ENCODE assay signal across 8 cellular contexts in the genomic region with DNA sequence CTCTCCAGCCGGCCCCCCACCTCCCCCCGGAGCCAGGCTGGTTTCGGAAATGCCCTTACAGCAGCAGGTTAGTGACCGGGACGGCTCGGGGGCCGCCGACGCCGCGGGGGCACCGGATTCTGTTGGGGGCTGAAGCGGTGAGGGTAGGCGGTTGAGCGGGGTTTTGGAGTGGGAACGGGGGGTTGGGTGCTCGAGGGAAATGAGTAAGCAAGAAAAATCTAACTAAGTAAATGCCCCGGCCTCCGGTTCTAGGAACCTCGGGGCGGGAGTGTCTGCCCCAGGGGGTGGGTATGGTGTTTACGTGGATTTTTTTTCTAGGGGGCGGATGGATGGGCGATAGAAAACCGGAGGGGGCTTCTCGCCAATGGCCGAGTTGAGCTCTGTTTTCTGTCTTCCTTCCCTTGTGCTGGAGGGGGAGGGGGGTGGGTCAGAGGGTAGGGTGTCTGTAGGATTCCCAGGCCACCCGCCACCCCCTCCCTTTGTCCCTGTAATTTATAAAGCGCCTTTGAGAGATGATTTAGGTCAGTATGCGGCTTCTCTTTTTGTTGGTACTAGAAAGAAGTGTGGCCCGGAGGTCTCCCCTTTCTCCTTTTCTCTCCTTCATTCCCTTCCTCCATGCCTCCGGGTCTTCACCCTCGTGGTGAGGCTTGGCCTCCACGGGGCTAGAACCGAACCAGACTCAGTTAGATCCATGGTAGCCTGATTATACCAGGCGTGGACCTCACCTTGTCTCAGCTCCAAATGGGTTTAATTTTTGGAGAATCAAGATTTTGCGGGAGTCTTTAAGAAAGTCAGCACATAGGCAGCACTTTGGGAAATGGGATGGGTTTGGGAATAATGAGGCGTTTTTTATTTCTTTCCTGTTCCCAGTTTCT. TPM values are rescaled to one million over a fixed set of nuclear protein-coding genes. Genes with fewer than 3 reads are reported as not detected.
DNase-seq lines count a peak whose midpoint lies in the region; ATAC-seq, FAIRE-seq and TF ChIP-seq lines count a peak whose summit lies in the region.

No MANE protein-coding gene starts in this region.

- intact Hi-C loops in mammary epithelial cell (cut with micrococcal nuclease): loop anchor here (1.0 to 10.0 kb wide), 5 partner anchors 113 to 1463 kb away; a partner anchor contains a TSS
- intact Hi-C loops in HepG2 (cut with micrococcal nuclease; ENCODE audit: unreplicated experiment): loop anchor here (1.0 to 10.0 kb wide), 3 partner anchors 23 to 599 kb away; no protein-coding TSS in a partner anchor

- peak overlapping the region; percentile 93 to 100 (median 99) for H3K27ac ChIP-seq in BLaER1 treated with 17β-estradiol and CSF1 and Interleukin-3, amounts not matched to agents 10 nM and 100 nM
- H3K27ac ChIP-seq in GM23248 (peak overlapping the region; percentile 89), mammary epithelial cell (ENCODE audit: insufficient read depth, low read depth, low read length) (peak overlapping the region; percentile 93), HepG2 (ENCODE audit: extremely low read length, insufficient read depth, low read length) (peak overlapping the region; percentile 93)

- CTCF ChIA-PET in mammary epithelial cell (lab: Charles Lee; ENCODE audit: low non-redundant PET) (interaction anchor here (0.6 to 0.7 kb wide), 2 partner anchors 61 to 192 kb away, joined by 3 read pairs; a partner anchor contains a TSS), HepG2 (lab: Yijun Ruan, JAX; ENCODE audit: low intra/inter-chr PET ratio, low total read pairs) (interaction anchor here (1.0 to 2.7 kb wide), 2 partner anchors 112 to 124 kb away, joined by 4 to 24 read pairs; no protein-coding TSS in a partner anchor)

- H3F3A ChIP-seq in GM23248 (ENCODE audit: insufficient read depth): peaks cover 7% of the 10 kb centered on the region; the same call in 1 of the 2 replicates

- H3K9ac ChIP-seq in BLaER1 treated with 17β-estradiol and CSF1 and Interleukin-3, amounts not matched to agents 10 nM and 100 nM: peak overlapping the region; percentile 94 to 100 (median 99)
- H3K9ac ChIP-seq in GM23248: peak overlapping the region; percentile 91
- H3K9ac ChIP-seq in mammary epithelial cell (ENCODE audit: insufficient read depth, low read length): peak overlapping the region; percentile 97
- H3K9ac ChIP-seq in HepG2 (ENCODE audit: insufficient read depth, low read depth, low read length): peak overlapping the region; percentile 88

- POLR2A ChIA-PET in HepG2 (lab: Yijun Ruan, JAX): interaction anchor here (1.3 to 1.8 kb wide), 3 partner anchors 22 to 130 kb away, joined by 3 to 7 read pairs (median 3); a partner anchor contains a TSS

- H3K27me3 ChIP-seq in BLaER1 treated with 17β-estradiol and CSF1 and Interleukin-3, amounts not matched to agents 10 nM and 100 nM: no peaks in the 10 kb centered on the region
- H3K27me3 ChIP-seq in GM23248 (replicated peaks; ENCODE audit: insufficient read depth) (no peaks in the 10 kb centered on the region), mammary epithelial cell (ENCODE audit: insufficient read depth, low read length) (no peaks in the 10 kb centered on the region), HepG2 (ENCODE audit: control insufficient read depth in 1 of 2, insufficient read depth in 2 of 2, low read length in 2 of 2) (no peaks in the 10 kb centered on the region; a peak in 1 of 5 replicates)

- H3K4me1 ChIP-seq in BLaER1 treated with 17β-estradiol and CSF1 and Interleukin-3, amounts not matched to agents 10 nM and 100 nM: peaks cover 45 to 58% (median 51%) of the 10 kb centered on the region in 10 experiments
- H3K4me1 ChIP-seq in GM23248 (ENCODE audit: insufficient read depth): peaks cover 5% of the 10 kb centered on the region; the same call in 1 of the 2 replicates
- peaks cover 4% of the 10 kb centered on the region for H3K4me1 ChIP-seq in mammary epithelial cell (ENCODE audit: insufficient read depth, low read length)
- H3K4me1 ChIP-seq in HepG2 (ENCODE audit: insufficient read depth, low read length): peaks cover 25% of the 10 kb centered on the region; the same call in 1 of the 2 replicates

- peaks cover 43 to 49% (median 45%) of the 10 kb centered on the region in 11 experiments for H4K20me1 ChIP-seq in BLaER1 treated with 17β-estradiol and CSF1 and Interleukin-3, amounts not matched to agents 10 nM and 100 nM
- peaks cover 7% of the 10 kb centered on the region; the same call in 1 of the 2 replicates for H4K20me1 ChIP-seq in GM23248 (ENCODE audit: insufficient read depth)
- peaks cover 3% of the 10 kb centered on the region for H4K20me1 ChIP-seq in mammary epithelial cell (ENCODE audit: insufficient read depth, low read length)
- no peaks in the 10 kb centered on the region for H4K20me1 ChIP-seq in HepG2 (ENCODE audit: insufficient read depth, low read length)

- dilution Hi-C loops in mammary epithelial cell (cut with HindIII; ENCODE audit: low sequenced_read_pairs): no loop called here

- H3K9me2 ChIP-seq in GM23248 (ENCODE audit: insufficient read depth): no peaks in the 10 kb centered on the region

- H2AFZ ChIP-seq in GM23248 (peak overlapping the region; percentile 88), mammary epithelial cell (ENCODE audit: low read depth, low read length) (peak overlapping the region; percentile 60), HepG2 (ENCODE audit: low read length) (no peak overlapping the region)

- 1% methylated on average over 31 to 38 of the region's 38 CpGs for WGBS in GM23248 (ENCODE audit: low coverage in 1 of 2, low lambda C conversion rate in 2 of 2, missing lambda C conversion rate in 2 of 2), 2 experiments
- 1% methylated on average over 9 of the region's 38 CpGs for WGBS in mammary epithelial cell (ENCODE audit: low coverage, missing lambda C conversion rate)
- WGBS in HepG2 (ENCODE audit: low lambda C conversion rate): 1% methylated on average over 37 of the region's 38 CpGs

- DNase-seq in GM23248 (peak; percentile 82), NB4 (ENCODE audit: low read depth) (peak; percentile 86), mammary epithelial cell (peak; percentile 65), HepG2 (ENCODE audit: low spot score) (peak; percentile 52), NCI-H187 treated with DMSO at 0.1 percent for 48 hours (lab: John Stamatoyannopoulos, UW) (no peak)
- peak in 2 of 3 donors; percentile 16 to 66 for DNase-seq in stimulated activated CD4-positive, alpha-beta T cell treated with anti-CD3 and anti-CD28 coated beads, TNF-alpha, amount 100 ng/mL, for 1 hour (ENCODE audit: low read depth in 3 of 3, low spot score in 1 of 3)

- TF ChIP-seq CTCF in NB4 (IDR thresholded peaks at IDR 0.05; ENCODE audit: low read depth, low read length) (no peak), WI38 (IDR thresholded peaks at IDR 0.05; ENCODE audit: low read depth, low read length) (no peak), mammary epithelial cell (conservative IDR thresholded peaks at IDR 0.05 in 1 of 2, IDR thresholded peaks at IDR 0.05 in 1 of 2; ENCODE audit: extremely low read depth in 1 of 2, insufficient read depth in 1 of 2, low read depth in 1 of 2, low read length in 2 of 2) (no peak), HepG2 (CRISPR knock-in tag; IDR thresholded peaks at IDR 0.05) (no peak)

- TF ChIP-seq RAD21 in HepG2 (CRISPR knock-in tag; IDR thresholded peaks at IDR 0.05): no peak

- in situ Hi-C loops in GM23248 (cut with MboI) (no loop called here), mammary epithelial cell (cut with MboI; ENCODE audit: low sequenced_read_pairs in 2 of 2) (loop anchor here in 1 of 2 donors (25.0 kb wide), 1 partner anchor 133 kb away; a partner anchor contains a TSS), HepG2 (cut with HindIII; ENCODE audit: extremely low pct_ligation_motif_present, low pct_unique_long_range_greater_than_20kb) (loop anchor here (5.0 kb wide), 1 partner anchor 123 kb away; no protein-coding TSS in a partner anchor)

- BruUV-seq in mammary epithelial cell (replicated peaks; lab: Mats Ljungman, UMichigan) (TSS peak; percentile 48), HepG2 (replicated peaks; lab: Mats Ljungman, UMichigan) (no TSS peak)

- peak; percentile 30 for TF ChIP-seq POLR2A in NB4 (IDR thresholded peaks at IDR 0.05; ENCODE audit: extremely low read depth, insufficient read length)
- TF ChIP-seq POLR2A in HepG2 (IDR thresholded peaks at IDR 0.05; ENCODE audit: insufficient read depth in 1 of 2, low read depth in 2 of 2, low read length in 2 of 2): no peak; a peak in 2 of 4 replicates

- TF ChIP-seq EP300 in HepG2 (IDR thresholded peaks at IDR 0.05; ENCODE audit: low read depth in 2 of 2, low read length in 2 of 2) (no peak), HepG2 (CRISPR knock-in tag; IDR thresholded peaks at IDR 0.05; ENCODE audit: borderline replicate concordance) (no peak)

- peak; percentile 0 for ATAC-seq in HepG2

- FAIRE-seq in HepG2 (lab: Jason Lieb, UNC): no peak

- H3K36me3 ChIP-seq in BLaER1 treated with 17β-estradiol and CSF1 and Interleukin-3, amounts not matched to agents 10 nM and 100 nM: peaks cover 5 to 42% (median 37%) of the 10 kb centered on the region in 11 experiments; a peak in 21 of 22 replicates
- no peaks in the 10 kb centered on the region for H3K36me3 ChIP-seq in GM23248 (ENCODE audit: low read depth)
- H3K36me3 ChIP-seq in mammary epithelial cell (ENCODE audit: insufficient read depth, low read length): peaks cover 4% of the 10 kb centered on the region
- peaks cover 2 to 19% of the 10 kb centered on the region in 2 experiments; a peak in 3 of 5 replicates for H3K36me3 ChIP-seq in HepG2 (replicated peaks in 1 of 2; ENCODE audit: control insufficient read depth in 1 of 2, insufficient read depth in 2 of 2, low read length in 2 of 2)

- H3K4me2 ChIP-seq in BLaER1 treated with 17β-estradiol and CSF1 and Interleukin-3, amounts not matched to agents 10 nM and 100 nM: peak overlapping the region; percentile 75 to 91 (median 87)
- H3K4me2 ChIP-seq in GM23248 (ENCODE audit: unreplicated experiment) (peak overlapping the region; percentile 97), mammary epithelial cell (ENCODE audit: insufficient read depth, low read depth, low read length) (peak overlapping the region; percentile 90), HepG2 (ENCODE audit: low read depth, low read length) (peak overlapping the region; percentile 94)

- H3K4me3 ChIP-seq in BLaER1 treated with 17β-estradiol and CSF1 and Interleukin-3, amounts not matched to agents 10 nM and 100 nM: peak overlapping the region; percentile 64 to 97 (median 82)
- H3K4me3 ChIP-seq in GM23248 (peak overlapping the region; percentile 98), NB4 (ENCODE audit: low read depth, low read length) (peak overlapping the region; percentile 99), WI38 (ENCODE audit: low read depth, low read length) (peak overlapping the region; percentile 87), mammary epithelial cell (replicated peaks in 1 of 3; ENCODE audit: insufficient read depth in 1 of 3, low read depth in 2 of 3, low read length in 3 of 3) (peak overlapping the region; percentile 74 to 95 (median 80)), HepG2 (replicated peaks in 1 of 3; ENCODE audit: insufficient read depth in 1 of 3, low read depth in 2 of 3, low read length in 3 of 3) (peak overlapping the region; percentile 83 to 92 (median 85))

- H3K79me2 ChIP-seq in GM23248 (ENCODE audit: insufficient read depth): peaks cover 54% of the 10 kb centered on the region
- peaks cover 68% of the 10 kb centered on the region for H3K79me2 ChIP-seq in mammary epithelial cell (ENCODE audit: insufficient read depth, low read length)
- peaks cover 52% of the 10 kb centered on the region for H3K79me2 ChIP-seq in HepG2 (ENCODE audit: insufficient read depth, low read length)

- H3K9me3 ChIP-seq in BLaER1 treated with 17β-estradiol and CSF1 and Interleukin-3, amounts not matched to agents 10 nM and 100 nM (replicated peaks in 1 of 11): no peaks in the 10 kb centered on the region
- no peaks in the 10 kb centered on the region for H3K9me3 ChIP-seq in GM23248 (ENCODE audit: low read depth)
- no peaks in the 10 kb centered on the region for H3K9me3 ChIP-seq in mammary epithelial cell (replicated peaks; ENCODE audit: insufficient read depth, low read length)
- H3K9me3 ChIP-seq in HepG2 (ENCODE audit: low read length): no peaks in the 10 kb centered on the region

RNA-seq across cellular contexts. Expression of a gene that starts 2.3 kb away (rescaled TPM):
- 4.1 and 4.8 TPM in 2 replicates for total RNA-seq in GM23248 (2014; rRNA removed; shearing (Covaris generic))
- 6.1 and 7.0 TPM in 2 replicates for polyA plus RNA-seq in GM23248 (2016; fragmentation: Nextera tagmentation; extraction: Ambion mirVana)
- 10 to 100 TPM; 10.7 to 15.8 TPM for total RNA-seq in mammary epithelial cell
- polyA plus RNA-seq in mammary epithelial cell: 9.5 TPM
- 7.5 TPM for polyA minus RNA-seq in mammary epithelial cell
- total RNA-seq in HepG2 (2016; rRNA removed; fragmentation: Illumina TruSeq; extraction: Trizol): 12.7 and 14.2 TPM in 2 replicates
- 3.9 and 4.1 TPM in 2 replicates for total RNA-seq in HepG2 (2016; cell fraction: cytosol; rRNA removed; fragmentation: Illumina TruSeq; extraction: Trizol; ENCODE audit: low read depth)
- 12.3 and 12.7 TPM in 2 replicates for total RNA-seq in HepG2 (2016; cell fraction: insoluble cytoplasmic fraction; rRNA removed; fragmentation: Illumina TruSeq; extraction: Trizol)
- 7.4 and 7.6 TPM in 2 replicates for total RNA-seq in HepG2 (2016; cell fraction: membrane; rRNA removed; fragmentation: Illumina TruSeq; extraction: Trizol)
- total RNA-seq in HepG2 (2016; cell fraction: nucleus; rRNA removed; fragmentation: Illumina TruSeq; extraction: Trizol): 18.9 and 19.8 TPM in 2 replicates
- polyA plus RNA-seq in HepG2 (2011; rRNA removed): 6.9 and 8.5 TPM in 2 replicates
- 3.5 and 4.6 TPM in 2 replicates for polyA plus RNA-seq in HepG2 (2011; cell fraction: cytosol; rRNA removed)
- polyA plus RNA-seq in HepG2 (2011; cell fraction: nucleus; rRNA removed): 11.4 and 11.9 TPM in 2 replicates
- polyA plus RNA-seq in HepG2 (2012): 6.5 TPM in 2 replicates
- polyA plus RNA-seq in HepG2 (2016; cell fraction: cytosol; fragmentation: Illumina TruSeq; extraction: Trizol; ENCODE audit: low read depth): 0.54 and 0.65 TPM in 2 replicates
- 14.7 and 15.7 TPM in 2 replicates for polyA plus RNA-seq in HepG2 (2016; cell fraction: insoluble cytoplasmic fraction; fragmentation: Illumina TruSeq; extraction: Trizol; ENCODE audit: low read depth)
- 3.0 and 3.5 TPM in 2 replicates for polyA plus RNA-seq in HepG2 (2016; cell fraction: membrane; fragmentation: Illumina TruSeq; extraction: Trizol; ENCODE audit: low read depth)
- polyA plus RNA-seq in HepG2 (2016; cell fraction: nucleus; fragmentation: Illumina TruSeq; extraction: Trizol; ENCODE audit: insufficient read depth, low read depth): 42.2 and 42.9 TPM in 2 replicates
- polyA minus RNA-seq in HepG2 (2011; rRNA and poly(A)+ RNA removed; ENCODE audit: low replicate concordance): 5.7 and 12.9 TPM in 2 replicates
- polyA minus RNA-seq in HepG2 (2011; cell fraction: cytosol; rRNA and poly(A)+ RNA removed): 6.1 and 6.4 TPM in 2 replicates
- polyA minus RNA-seq in HepG2 (2011; cell fraction: nucleus; rRNA and poly(A)+ RNA removed): 10.7 TPM in 2 replicates
